In genomic region chr22:49965291-49966040, GRCh38 we compare ENCODE assay signal across 8 cellular contexts. TPM values are rescaled to one million over a fixed set of nuclear protein-coding genes. Genes with fewer than 3 reads are reported as not detected.
DNase-seq lines count a peak whose midpoint lies in the region; ATAC-seq and TF ChIP-seq lines count a peak whose summit lies in the region.

No MANE protein-coding gene starts in this region.

- H4K20me1 ChIP-seq in HCT116 (ENCODE audit: insufficient read depth), result peaks cover 16% of the 10 kb centered on the region; the same call in 1 of the 2 replicates

- no peak overlapping the region for H3K27ac Mint-ChIP-seq in activated T-helper 1 cell treated with anti-CD3 and anti-CD28 coated beads, Interleukin-12 subunit alpha, Interleukin-12 subunit beta, Interleukin-2, Interleukin-4 antibody, amounts not matched to agents 30 ng/mL and 10 ng/mL and 1 ng/mL, durations not matched to agents 14 hours and 24 hours and 36 hours
- no peak overlapping the region for H3K27ac Mint-ChIP-seq in stimulated activated effector memory CD8-positive, alpha-beta T cell treated with anti-CD3 and anti-CD28 coated beads, Interleukin-12 subunit alpha, Interleukin-12 subunit beta, amount 100 ng/mL, for 72 hours

- peak overlapping the region; percentile 37; the same call in 1 of the 2 replicates for H3K27ac ChIP-seq in HCT116 (ENCODE audit: low read depth, low read length)

- peak overlapping the region; percentile 88 for H3K4me3 Mint-ChIP-seq in activated T-helper 1 cell treated with anti-CD3 and anti-CD28 coated beads, Interleukin-12 subunit alpha, Interleukin-12 subunit beta, Interleukin-2, Interleukin-4 antibody, amounts not matched to agents 30 ng/mL and 10 ng/mL and 1 ng/mL, durations not matched to agents 14 hours and 24 hours and 36 hours
- H3K4me3 Mint-ChIP-seq in stimulated activated effector memory CD8-positive, alpha-beta T cell treated with anti-CD3 and anti-CD28 coated beads, Interleukin-12 subunit alpha, Interleukin-12 subunit beta, amount 100 ng/mL, for 72 hours, result peak overlapping the region; percentile 90

- DNase-seq in HCT116 (ENCODE audit: low read depth, low spot score) (no peak), left colon (peak; percentile 23 to 28), NCI-H524 treated with DMSO at 0.1 percent for 48 hours (lab: John Stamatoyannopoulos, UW) (no peak), anterior cingulate cortex (lab: John Stamatoyannopoulos, UW) (no peak), NCI-H2171 (lab: John Stamatoyannopoulos, UW) (no peak), NOMO-1 treated with dmso at 0.1 percent for 144 hours (lab: John Stamatoyannopoulos, UW; ENCODE audit: unreplicated experiment) (no peak)
- DNase-seq in activated T-helper 1 cell treated with anti-CD3 and anti-CD28 coated beads, Interleukin-12 subunit alpha, Interleukin-12 subunit beta, Interleukin-2, Interleukin-4 antibody, amounts not matched to agents 30 ng/mL and 10 ng/mL and 1 ng/mL, durations not matched to agents 14 hours and 24 hours and 36 hours (ENCODE audit: low spot score), result no peak
- no peak for DNase-seq in stimulated activated effector memory CD8-positive, alpha-beta T cell treated with anti-CD3 and anti-CD28 coated beads, Interleukin-12 subunit alpha, Interleukin-12 subunit beta, amount 100 ng/mL, for 72 hours (ENCODE audit: low spot score in 2 of 2)

- peaks cover 18 to 34% of the 10 kb centered on the region in 2 experiments; a peak in 3 of 4 replicates for H3K36me3 ChIP-seq in HCT116 (ENCODE audit: control insufficient read depth in 1 of 2, insufficient read depth in 2 of 2, low read length in 2 of 2)

- CTCF ChIA-PET in HCT116 (lab: Charles Lee), result interaction anchor here (1.8 kb wide), 1 partner anchor 35 kb away, joined by 5 read pairs; no protein-coding TSS in a partner anchor

- H3K9me2 ChIP-seq in HCT116 (ENCODE audit: insufficient read depth), result no peaks in the 10 kb centered on the region

- H3K27me3 Mint-ChIP-seq in activated T-helper 1 cell treated with anti-CD3 and anti-CD28 coated beads, Interleukin-12 subunit alpha, Interleukin-12 subunit beta, Interleukin-2, Interleukin-4 antibody, amounts not matched to agents 30 ng/mL and 10 ng/mL and 1 ng/mL, durations not matched to agents 14 hours and 24 hours and 36 hours (ENCODE audit: insufficient read depth), result no peaks in the 10 kb centered on the region

- no peaks in the 10 kb centered on the region for H3K9me3 Mint-ChIP-seq in activated T-helper 1 cell treated with anti-CD3 and anti-CD28 coated beads, Interleukin-12 subunit alpha, Interleukin-12 subunit beta, Interleukin-2, Interleukin-4 antibody, amounts not matched to agents 30 ng/mL and 10 ng/mL and 1 ng/mL, durations not matched to agents 14 hours and 24 hours and 36 hours
- H3K9me3 Mint-ChIP-seq in stimulated activated effector memory CD8-positive, alpha-beta T cell treated with anti-CD3 and anti-CD28 coated beads, Interleukin-12 subunit alpha, Interleukin-12 subunit beta, amount 100 ng/mL, for 72 hours, result no peaks in the 10 kb centered on the region

- intact Hi-C loops in HCT116 (cut with micrococcal nuclease) (no loop called here), left colon (cut with DNase I, micrococcal nuclease) (no loop called here)
- intact Hi-C loops in activated T-helper 1 cell treated with anti-CD3 and anti-CD28 coated beads, Interleukin-12 subunit alpha, Interleukin-12 subunit beta, Interleukin-2, Interleukin-4 antibody, amounts not matched to agents 30 ng/mL and 10 ng/mL and 1 ng/mL, durations not matched to agents 14 hours and 24 hours and 36 hours (cut with micrococcal nuclease), result loop anchor here (10.0 kb wide), 1 partner anchor 569 kb away; the partner anchor contains the start of gene TYMP

- peaks cover 47% of the 10 kb centered on the region for H3K79me2 ChIP-seq in HCT116 (ENCODE audit: insufficient read depth, low read length)

- no peaks in the 10 kb centered on the region for H3K27me3 ChIP-seq in HCT116 (ENCODE audit: insufficient read depth, low read length)

- no peak overlapping the region for H3K4me2 ChIP-seq in HCT116 (ENCODE audit: low read length)

- TF ChIP-seq CTCF in HCT116 (IDR thresholded peaks at IDR 0.05 in 2 of 3, conservative IDR thresholded peaks at IDR 0.05 in 1 of 3; ENCODE audit: borderline replicate concordance in 1 of 3, insufficient read depth in 1 of 3, low read depth in 2 of 3, low read length in 2 of 3), result no peak

- no peak overlapping the region for H3K9ac ChIP-seq in HCT116 (ENCODE audit: low read length)

- TF ChIP-seq POLR2A in HCT116 (IDR thresholded peaks at IDR 0.05; ENCODE audit: borderline replicate concordance, extremely low read depth, insufficient read depth, insufficient read length), result no peak

- ATAC-seq in HCT116 (no peak), left colon (no peak)
- ATAC-seq in stimulated activated effector memory CD8-positive, alpha-beta T cell treated with anti-CD3 and anti-CD28 coated beads, Interleukin-12 subunit alpha, Interleukin-12 subunit beta, amount 100 ng/mL, for 72 hours, result no peak

- no peak overlapping the region for H2AFZ ChIP-seq in HCT116 (ENCODE audit: low read depth, low read length, poor library complexity, severe bottlenecking)

- no peak overlapping the region for H3K4me3 ChIP-seq in HCT116 (replicated peaks in 1 of 2; ENCODE audit: low read depth in 1 of 2, low read length in 2 of 2)

- POLR2A ChIA-PET in HCT116 (lab: Charles Lee), result no interaction called here

- TF ChIP-seq RAD21 in HCT116 (IDR thresholded peaks at IDR 0.05; ENCODE audit: low read depth), result no peak

- H3K4me1 ChIP-seq in HCT116 (ENCODE audit: control insufficient read depth in 1 of 2, insufficient read depth in 2 of 2, low read length in 2 of 2), result peaks cover 37 to 67% of the 10 kb centered on the region in 2 experiments

- H3K36me3 Mint-ChIP-seq in activated T-helper 1 cell treated with anti-CD3 and anti-CD28 coated beads, Interleukin-12 subunit alpha, Interleukin-12 subunit beta, Interleukin-2, Interleukin-4 antibody, amounts not matched to agents 30 ng/mL and 10 ng/mL and 1 ng/mL, durations not matched to agents 14 hours and 24 hours and 36 hours (ENCODE audit: low read depth), result peaks cover 29% of the 10 kb centered on the region
- H3K36me3 Mint-ChIP-seq in stimulated activated effector memory CD8-positive, alpha-beta T cell treated with anti-CD3 and anti-CD28 coated beads, Interleukin-12 subunit alpha, Interleukin-12 subunit beta, amount 100 ng/mL, for 72 hours, result peaks cover 94% of the 10 kb centered on the region

- no TSS peak for BruUV-seq in HCT116 (replicated peaks; lab: Mats Ljungman, UMichigan)

- H3K9me3 ChIP-seq in HCT116 (ENCODE audit: control insufficient read depth in 1 of 2, insufficient read depth in 1 of 2, low read depth in 1 of 2, low read length in 2 of 2), result no peaks in the 10 kb centered on the region

- RAD21 ChIA-PET in HCT116 (lab: Charles Lee; ENCODE audit: low non-redundant PET in 1 of 2, low total read pairs in 2 of 2, uncharacterized antibody in 2 of 2, unreplicated experiment in 2 of 2), result no interaction called here

- peaks cover 28% of the 10 kb centered on the region for H3K4me1 Mint-ChIP-seq in activated T-helper 1 cell treated with anti-CD3 and anti-CD28 coated beads, Interleukin-12 subunit alpha, Interleukin-12 subunit beta, Interleukin-2, Interleukin-4 antibody, amounts not matched to agents 30 ng/mL and 10 ng/mL and 1 ng/mL, durations not matched to agents 14 hours and 24 hours and 36 hours (ENCODE audit: low read depth)
- H3K4me1 Mint-ChIP-seq in stimulated activated effector memory CD8-positive, alpha-beta T cell treated with anti-CD3 and anti-CD28 coated beads, Interleukin-12 subunit alpha, Interleukin-12 subunit beta, amount 100 ng/mL, for 72 hours, result peaks cover 47% of the 10 kb centered on the region

TF ChIP-seq in HCT116, 20 proteins besides CTCF, POLR2A, EP300 and RAD21 (continues in another document):
- TF ChIP-seq ELF1 (IDR thresholded peaks at IDR 0.05; ENCODE audit: borderline replicate concordance, low read depth), result no peak
- no peak for TF ChIP-seq FOSL1 (IDR thresholded peaks at IDR 0.05; ENCODE audit: low read depth)
- no peak for TF ChIP-seq EGR1 (IDR thresholded peaks at IDR 0.05; ENCODE audit: low read depth)
- no peak for TF ChIP-seq ATF3 (IDR thresholded peaks at IDR 0.05)
- no peak for TF ChIP-seq ZNF274 (IDR thresholded peaks at IDR 0.05; ENCODE audit: low read depth, low read length)
- TF ChIP-seq SIN3A (IDR thresholded peaks at IDR 0.05; ENCODE audit: low read depth), result no peak
- no peak for TF ChIP-seq CEBPB (IDR thresholded peaks at IDR 0.05; ENCODE audit: low read depth)
- no peak for TF ChIP-seq JUND (IDR thresholded peaks at IDR 0.05)
- no peak for TF ChIP-seq POLR2AphosphoS5 (IDR thresholded peaks at IDR 0.05; ENCODE audit: low read depth, low read length)
- no peak for TF ChIP-seq EZH2 (IDR thresholded peaks at IDR 0.05)

RNA-seq across cellular contexts. Expression of gene PIM3, which starts 4.9 kb away (rescaled TPM):
- total RNA-seq in HCT116 (2021; ENCODE audit: unreplicated experiment) (116 TPM), left colon (100 to 1,000 TPM in 1 of 2 donors, 10 to 100 TPM in 1; 45.6 to 201 TPM)
- 84.5 and 97.2 TPM in 2 replicates for polyA plus RNA-seq in HCT116 (2012)
- total RNA-seq in activated T-helper 1 cell treated with anti-CD3 and anti-CD28 coated beads, Interleukin-12 subunit alpha, Interleukin-12 subunit beta, Interleukin-2, Interleukin-4 antibody, amounts not matched to agents 30 ng/mL and 10 ng/mL and 1 ng/mL, durations not matched to agents 14 hours and 24 hours and 36 hours, result 290 and 291 TPM in 2 replicates

RNA-seq across cellular contexts. Expression of gene CRELD2, which starts 47.0 kb away (rescaled TPM):
- 45.8 TPM for total RNA-seq in HCT116 (2021; ENCODE audit: unreplicated experiment)
- 39.6 and 41.0 TPM in 2 replicates for polyA plus RNA-seq in HCT116 (2012)
- total RNA-seq in activated T-helper 1 cell treated with anti-CD3 and anti-CD28 coated beads, Interleukin-12 subunit alpha, Interleukin-12 subunit beta, Interleukin-2, Interleukin-4 antibody, amounts not matched to agents 30 ng/mL and 10 ng/mL and 1 ng/mL, durations not matched to agents 14 hours and 24 hours and 36 hours, result 48.1 and 51.0 TPM in 2 replicates
- 10 to 100 TPM; 36.7 to 53.8 TPM for total RNA-seq in left colon

RNA-seq across cellular contexts. Expression of gene IL17REL, which starts 47.1 kb away (rescaled TPM):
- total RNA-seq in HCT116 (2021; ENCODE audit: unreplicated experiment) (not detected), left colon (under 1 TPM; 0.17 to 0.31 TPM)
- not detected in 2 replicates for polyA plus RNA-seq in HCT116 (2012)
- 0.05 TPM in 1 of 2 replicates, not detected in the other for total RNA-seq in activated T-helper 1 cell treated with anti-CD3 and anti-CD28 coated beads, Interleukin-12 subunit alpha, Interleukin-12 subunit beta, Interleukin-2, Interleukin-4 antibody, amounts not matched to agents 30 ng/mL and 10 ng/mL and 1 ng/mL, durations not matched to agents 14 hours and 24 hours and 36 hours

RNA-seq across cellular contexts. Expression of gene ALG12, which starts 47.2 kb away (rescaled TPM):
- total RNA-seq in HCT116 (2021; ENCODE audit: unreplicated experiment) (16.6 TPM), left colon (10 to 100 TPM; 22.8 to 27.9 TPM)
- 13.0 and 13.7 TPM in 2 replicates for polyA plus RNA-seq in HCT116 (2012)
- total RNA-seq in activated T-helper 1 cell treated with anti-CD3 and anti-CD28 coated beads, Interleukin-12 subunit alpha, Interleukin-12 subunit beta, Interleukin-2, Interleukin-4 antibody, amounts not matched to agents 30 ng/mL and 10 ng/mL and 1 ng/mL, durations not matched to agents 14 hours and 24 hours and 36 hours, result 13.1 and 18.5 TPM in 2 replicates

Comparison
In these comparisons a context has a peak if more than half of its experiments do, and no peak if none do; other contexts are left out.
1. DNase-seq: peak in left colon (2 of 2); none in HCT116 (single experiment), activated T-helper 1 cell treated with anti-CD3 and anti-CD28 coated beads, Interleukin-12 subunit alpha, Interleukin-12 subunit beta, Interleukin-2, Interleukin-4 antibody, amounts not matched to agents 30 ng/mL and 10 ng/mL and 1 ng/mL, durations not matched to agents 14 hours and 24 hours and 36 hours (single experiment), stimulated activated effector memory CD8-positive, alpha-beta T cell treated with anti-CD3 and anti-CD28 coated beads, Interleukin-12 subunit alpha, Interleukin-12 subunit beta, amount 100 ng/mL, for 72 hours (0 of 2), NCI-H524 treated with DMSO at 0.1 percent for 48 hours (single experiment), anterior cingulate cortex (0 of 58), NCI-H2171 (single experiment) and NOMO-1 treated with dmso at 0.1 percent for 144 hours (single experiment).